ENCODE assay signal across 14 cellular contexts in the genomic region with DNA sequence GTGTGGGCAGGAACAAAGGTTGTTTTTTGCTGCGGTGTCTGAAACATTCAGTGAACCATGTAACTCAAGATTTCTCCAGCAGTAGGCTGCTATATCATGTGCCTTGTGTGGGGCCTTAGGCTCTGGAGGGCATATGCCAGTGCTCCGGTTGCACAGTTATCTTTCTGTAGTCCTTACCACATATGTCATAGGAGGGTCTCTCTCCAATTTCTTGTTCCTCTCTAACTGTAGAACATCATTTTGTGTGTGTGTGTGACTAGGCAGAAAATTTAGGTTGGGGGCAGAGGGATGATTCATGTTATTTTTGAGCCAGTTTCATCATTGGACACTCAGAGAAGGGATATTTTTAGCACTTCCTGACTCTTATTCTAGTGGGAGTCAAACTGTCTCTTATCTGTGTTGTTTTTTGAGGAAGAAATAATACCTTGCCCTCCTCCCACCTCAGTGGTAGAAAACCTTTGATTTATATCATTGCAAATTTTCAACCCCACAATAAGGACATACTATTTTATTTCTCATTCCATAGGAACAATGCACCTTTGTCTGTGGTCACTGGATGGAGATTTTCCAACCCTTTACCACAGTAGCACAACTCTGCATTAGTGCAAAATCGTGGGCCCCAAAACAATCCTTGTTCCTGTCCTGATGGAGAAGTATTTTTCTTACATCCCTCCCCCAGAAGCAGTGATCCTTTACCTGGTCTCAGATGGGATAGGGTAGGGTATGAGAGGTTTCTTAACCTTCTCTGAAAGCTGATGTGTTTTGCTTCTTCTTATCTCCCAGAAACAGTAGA.
DNase-seq lines count a peak whose midpoint lies in the region; ATAC-seq, FAIRE-seq and TF ChIP-seq lines count a peak whose summit lies in the region.
"Had no signal": no experiment of that assay in that cellular context is flagged by ENCODE, and none has a peak within 500 bp of the region (broad histone marks: within the 10 kb centered on the region; RNA-seq: fewer than 3 reads in every experiment).

No MANE protein-coding gene starts in this region.

- 21% methylated on average over 3 of the region's 3 CpGs for WGBS in GM12878 (ENCODE audit: insufficient coverage, insufficient replicate concordance, low lambda C conversion rate, missing lambda C conversion rate)

- FAIRE-seq in GM12878 (lab: Jason Lieb, UNC): no peak

- TF ChIP-seq CTCF in GM12878 (IDR thresholded peaks at IDR 0.05 in 2 of 3, conservative IDR thresholded peaks at IDR 0.05 in 1 of 3; ENCODE audit: control insufficient read depth in 2 of 3, extremely low read depth in 1 of 3, insufficient read depth in 1 of 3, low read depth in 3 of 3, low read length in 3 of 3) (no peak), natural killer cell (IDR thresholded peaks at IDR 0.05) (no peak)

- POLR2A ChIA-PET in GM12878 (lab: Charles Lee): no interaction called here

- in situ Hi-C loops in GM12878 (cut with MboI): no loop called here

- H3K79me2 ChIP-seq in GM12878 (ENCODE audit: control insufficient read depth, insufficient read depth, low read length): no peaks in the 10 kb centered on the region

- SMC1A ChIA-PET in GM12878 (lab: Charles Lee; ENCODE audit: uncharacterized antibody, unreplicated experiment): no interaction called here

- TF ChIP-seq RAD21 in GM12878 (IDR thresholded peaks at IDR 0.05; ENCODE audit: insufficient read depth, low read depth, low read length): no peak

- H3K4me2 ChIP-seq in GM12878 (ENCODE audit: control insufficient read depth, insufficient read depth): 0 out of 2 replicates have a peak overlapping the region, but pooled peaks have one; percentile 13

- no peak for TF ChIP-seq POLR2A in GM12878 (IDR thresholded peaks at IDR 0.05; ENCODE audit: low read depth, low read length)

- H3K27me3 Mint-ChIP-seq in natural killer cell (ENCODE audit: low read depth in 2 of 2): peaks cover 26 to 46% of the 10 kb centered on the region in 2 donors

- no TSS peak for BruUV-seq in GM12878 (replicated peaks; lab: Mats Ljungman, UMichigan)

- no peak overlapping the region for H3K4me3 ChIP-seq in GM12878

- H3K9me3 ChIP-seq in GM12878 (replicated peaks; ENCODE audit: control insufficient read depth, insufficient read depth, low read length): no peaks in the 10 kb centered on the region; the same call in 2 of the 3 replicates

- no peak overlapping the region for H2AFZ ChIP-seq in GM12878 (ENCODE audit: control insufficient read depth, low read depth, low read length)

- no peak for TF ChIP-seq EP300 in GM12878 (IDR thresholded peaks at IDR 0.05; ENCODE audit: borderline replicate concordance in 1 of 2, control insufficient read depth in 1 of 2, low read depth in 2 of 2, low read length in 2 of 2)

- no peaks in the 10 kb centered on the region for H3K36me3 Mint-ChIP-seq in natural killer cell

- intact Hi-C loops in GM12878 (cut with micrococcal nuclease; ENCODE audit: unreplicated experiment): no loop called here
- intact Hi-C loops in natural killer cell (cut with micrococcal nuclease): no loop called here

- H3K27ac Mint-ChIP-seq in natural killer cell: no peak overlapping the region
- H3K27ac Mint-ChIP-seq: activated CD4-positive, alpha-beta T cell treated with anti-CD3 and anti-CD28 coated beads for 36 hours; activated T-helper 1 cell treated with anti-CD3 and anti-CD28 coated beads, Interleukin-12 subunit alpha, Interleukin-12 subunit beta, Interleukin-2, Interleukin-4 antibody, amounts not matched to agents 30 ng/mL and 10 ng/mL and 1 ng/mL, durations not matched to agents 14 hours and 24 hours and 36 hours had no signal

- H4K20me1 ChIP-seq in GM12878 (ENCODE audit: control insufficient read depth, insufficient read depth): no peaks in the 10 kb centered on the region

- no peaks in the 10 kb centered on the region for H3K4me1 ChIP-seq in GM12878 (ENCODE audit: control insufficient read depth, insufficient read depth, low read length)

- H3K27me3 ChIP-seq in GM12878 (replicated peaks in 1 of 2; ENCODE audit: control insufficient read depth in 2 of 2, insufficient read depth in 2 of 2, low read length in 1 of 2): no peaks in the 10 kb centered on the region

- H3K27ac ChIP-seq in GM12878 (ENCODE audit: control insufficient read depth, insufficient read depth): no peak overlapping the region
- H3K27ac ChIP-seq: C4-2B had no signal

- no peak for ATAC-seq in GM12878
- no peak for ATAC-seq in natural killer cell
- ATAC-seq: activated CD4-positive, alpha-beta T cell treated with anti-CD3 and anti-CD28 coated beads for 36 hours had no signal

- H3K36me3 ChIP-seq in GM12878 (ENCODE audit: control insufficient read depth in 2 of 2, insufficient read depth in 2 of 2, low read length in 1 of 2): no peaks in the 10 kb centered on the region; a peak in 2 of 4 replicates

- H3K4me1 Mint-ChIP-seq in natural killer cell: no peaks in the 10 kb centered on the region
- H3K4me1 Mint-ChIP-seq: activated CD4-positive, alpha-beta T cell treated with anti-CD3 and anti-CD28 coated beads for 36 hours had no signal

- DNase-seq in DMS 273 treated with DMSO at 0.1 percent for 48 hours (lab: John Stamatoyannopoulos, UW) (peak; percentile 13), MV-4-11 (lab: John Stamatoyannopoulos, UW) (peak; percentile 83), GM12878 (ENCODE audit: low read depth, low spot score) (no peak), myocyte (ENCODE audit: low read depth) (peak; percentile 42), natural killer cell (no peak), iPS-NIHi7 (ENCODE audit: extremely low spot score) (no peak), NCI-H1105 (lab: John Stamatoyannopoulos, UW) (no peak)
- DNase-seq in activated CD4-positive, alpha-beta T cell treated with anti-CD3 and anti-CD28 coated beads, Interleukin-2, amount 50 U/mL, for 4 hours: no peak
- DNase-seq: activated CD4-positive, alpha-beta T cell treated with anti-CD3 and anti-CD28 coated beads for 36 hours; NCI-H1417 treated with DMSO at 0.1 percent for 48 hours; NK-92 treated with Interleukin-12 subunit alpha and Interleukin-12 subunit beta, amount 100 ng/mL, for 24 hours; T-helper 1 cell had no signal

- no peak overlapping the region for H3K9ac ChIP-seq in GM12878 (ENCODE audit: control insufficient read depth, insufficient read depth, low read length)

- RAD21 ChIA-PET in GM12878 (lab: Charles Lee; ENCODE audit: unreplicated experiment): no interaction called here

- no peaks in the 10 kb centered on the region for H3K9me3 Mint-ChIP-seq in natural killer cell
- H3K9me3 Mint-ChIP-seq: activated T-helper 1 cell treated with anti-CD3 and anti-CD28 coated beads, Interleukin-12 subunit alpha, Interleukin-12 subunit beta, Interleukin-2, Interleukin-4 antibody, amounts not matched to agents 30 ng/mL and 10 ng/mL and 1 ng/mL, durations not matched to agents 14 hours and 24 hours and 36 hours had no signal

- no peak overlapping the region for H3K4me3 Mint-ChIP-seq in natural killer cell
- H3K4me3 Mint-ChIP-seq: activated CD4-positive, alpha-beta T cell treated with anti-CD3 and anti-CD28 coated beads for 36 hours; activated T-helper 1 cell treated with anti-CD3 and anti-CD28 coated beads, Interleukin-12 subunit alpha, Interleukin-12 subunit beta, Interleukin-2, Interleukin-4 antibody, amounts not matched to agents 30 ng/mL and 10 ng/mL and 1 ng/mL, durations not matched to agents 14 hours and 24 hours and 36 hours had no signal

- CTCF ChIA-PET in GM12878 (lab: Yijun Ruan, JAX): interaction anchor here (0.7 kb wide), 1 partner anchor 1488 kb away, joined by 3 read pairs; no protein-coding TSS in a partner anchor

TF ChIP-seq in GM12878, 131 proteins besides CTCF, POLR2A, EP300 and RAD21:
- TF ChIP-seq MTA2 (IDR thresholded peaks at IDR 0.05; ENCODE audit: low read depth) (0 out of 2 replicates have a peak, but pooled peaks have one; percentile 13), ATF7 (IDR thresholded peaks at IDR 0.05; ENCODE audit: low read depth) (0 out of 2 replicates have a peak, but pooled peaks have one; percentile 4), IRF4 (IDR thresholded peaks at IDR 0.05; ENCODE audit: low read depth, low read length) (no peak)

Comparison
In these comparisons a context has a peak if more than half of its experiments do, and no peak if none do; other contexts are left out.
1. DNase-seq: peak in DMS 273 treated with DMSO at 0.1 percent for 48 hours (single experiment), MV-4-11 (single experiment) and myocyte (single experiment); none in GM12878 (single experiment), natural killer cell (single experiment), activated CD4-positive, alpha-beta T cell treated with anti-CD3 and anti-CD28 coated beads, Interleukin-2, amount 50 U/mL, for 4 hours (0 of 2), iPS-NIHi7 (single experiment) and NCI-H1105 (single experiment).